ENCODE assay signal across 25 cellular contexts in the genomic region with DNA sequence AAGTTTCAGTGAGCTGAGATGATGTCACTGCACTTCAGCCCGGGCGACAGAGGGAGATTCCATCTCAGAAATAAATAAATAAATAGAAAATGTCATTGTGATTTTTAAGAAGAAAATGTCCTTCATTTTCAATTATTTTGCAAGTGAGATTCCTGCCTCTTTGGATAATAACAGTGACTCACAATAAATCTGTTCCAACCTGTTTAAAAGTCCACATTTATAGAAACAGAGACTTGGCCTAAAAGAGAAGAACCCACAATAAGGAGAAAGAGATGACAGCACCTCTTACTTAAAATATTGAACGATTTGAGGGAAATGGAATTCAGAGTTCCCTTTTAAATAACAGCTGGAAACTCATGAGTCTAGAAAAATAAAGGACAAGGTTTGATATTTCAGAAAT.
DNase-seq lines count a peak whose midpoint lies in the region; ATAC-seq, FAIRE-seq and TF ChIP-seq lines count a peak whose summit lies in the region.
"Had no signal": no experiment of that assay in that cellular context is flagged by ENCODE, and none has a peak within 500 bp of the region (broad histone marks: within the 10 kb centered on the region; RNA-seq: fewer than 3 reads in every experiment).

No MANE protein-coding gene starts in this region.

- H4K20me1 ChIP-seq in mammary epithelial cell (ENCODE audit: insufficient read depth, low read length) = no peaks in the 10 kb centered on the region
- H4K20me1 ChIP-seq in PC-9 (ENCODE audit: insufficient read depth) = no peaks in the 10 kb centered on the region
- H4K20me1 ChIP-seq: BLaER1 had no signal

- H3K4me1 Mint-ChIP-seq in MCF 10A (ENCODE audit: insufficient read depth, unreplicated experiment) = peaks cover 4% of the 10 kb centered on the region
- H3K4me1 Mint-ChIP-seq: B cell; CD14-positive monocyte; CD8-positive, alpha-beta memory T cell had no signal

- no peak overlapping the region for H3K27ac Mint-ChIP-seq in MCF 10A (ENCODE audit: low read depth, unreplicated experiment)
- H3K27ac Mint-ChIP-seq: B cell; CD14-positive monocyte; CD4-positive, alpha-beta T cell; CD8-positive, alpha-beta memory T cell had no signal

- no peak overlapping the region for H3K27ac ChIP-seq in mammary epithelial cell (ENCODE audit: insufficient read depth, low read depth, low read length)
- peak overlapping the region; percentile 3 for H3K27ac ChIP-seq in foreskin keratinocyte
- H3K27ac ChIP-seq in PC-9 = no peak overlapping the region
- H3K27ac ChIP-seq: 22Rv1, BLaER1, GM23248 had no signal

- intact Hi-C loops in mammary epithelial cell (cut with micrococcal nuclease) (no loop called here), MCF 10A (cut with micrococcal nuclease) (no loop called here), PC-9 (cut with micrococcal nuclease; ENCODE audit: unreplicated experiment) (no loop called here)

- H3K79me2 ChIP-seq in mammary epithelial cell (ENCODE audit: insufficient read depth, low read length) (no peaks in the 10 kb centered on the region), PC-9 (ENCODE audit: low read depth) (no peaks in the 10 kb centered on the region)

- WGBS in mammary epithelial cell (ENCODE audit: low coverage, missing lambda C conversion rate) = 20% methylated on average over 3 of the region's 3 CpGs

- ATAC-seq in foreskin keratinocyte (peak; percentile 77), GM19351 (IDR thresholded peaks at IDR 0.05; ENCODE audit: unreplicated experiment) (no peak)

- TF ChIP-seq CTCF in mammary epithelial cell (conservative IDR thresholded peaks at IDR 0.05 in 1 of 2, IDR thresholded peaks at IDR 0.05 in 1 of 2; ENCODE audit: extremely low read depth in 1 of 2, insufficient read depth in 1 of 2, low read depth in 1 of 2, low read length in 2 of 2) = no peak
- no peak for TF ChIP-seq CTCF in MCF 10A (IDR thresholded peaks at IDR 0.05; ENCODE audit: unreplicated experiment)
- no peak for TF ChIP-seq CTCF in bronchial epithelial cell (IDR thresholded peaks at IDR 0.05; ENCODE audit: insufficient read depth, low read length, severe bottlenecking)
- TF ChIP-seq CTCF in foreskin keratinocyte (conservative IDR thresholded peaks at IDR 0.05) = no peak
- TF ChIP-seq CTCF in PC-9 (conservative IDR thresholded peaks at IDR 0.05) = no peak

- FAIRE-seq in bronchial epithelial cell (lab: Jason Lieb, UNC) = no peak
- FAIRE-seq: A204.1, GM12891, GM18507, H1 had no signal

- H2AFZ ChIP-seq in mammary epithelial cell (ENCODE audit: low read depth, low read length) (no peak overlapping the region), PC-9 (no peak overlapping the region)
- H2AFZ ChIP-seq: GM23248 had no signal

- no peak overlapping the region for H3K4me3 ChIP-seq in mammary epithelial cell (replicated peaks in 1 of 3; ENCODE audit: insufficient read depth in 1 of 3, low read depth in 2 of 3, low read length in 3 of 3)
- no peak overlapping the region for H3K4me3 ChIP-seq in bronchial epithelial cell (ENCODE audit: low read depth, low read length)
- no peak overlapping the region for H3K4me3 ChIP-seq in PC-9
- H3K4me3 ChIP-seq: BLaER1, GM23248 had no signal

- H3K27me3 Mint-ChIP-seq in MCF 10A (ENCODE audit: insufficient read depth, unreplicated experiment) = no peaks in the 10 kb centered on the region
- H3K27me3 Mint-ChIP-seq: B cell; CD4-positive, alpha-beta T cell; CD8-positive, alpha-beta memory T cell had no signal

- peak overlapping the region; percentile 31 for H3K4me2 ChIP-seq in mammary epithelial cell (ENCODE audit: insufficient read depth, low read depth, low read length)
- H3K4me2 ChIP-seq in PC-9 = no peak overlapping the region
- H3K4me2 ChIP-seq: BLaER1 had no signal

- no peaks in the 10 kb centered on the region for H3K9me3 Mint-ChIP-seq in MCF 10A (ENCODE audit: unreplicated experiment)
- H3K9me3 Mint-ChIP-seq: CD4-positive, alpha-beta T cell; CD8-positive, alpha-beta memory T cell had no signal

- H3K4me1 ChIP-seq in mammary epithelial cell (ENCODE audit: insufficient read depth, low read length) (peaks cover 6% of the 10 kb centered on the region), foreskin keratinocyte (peaks cover 11% of the 10 kb centered on the region), PC-9 (replicated peaks; ENCODE audit: insufficient read depth) (no peaks in the 10 kb centered on the region)

- H3K36me3 Mint-ChIP-seq in MCF 10A (ENCODE audit: insufficient read depth, unreplicated experiment) = no peaks in the 10 kb centered on the region
- H3K36me3 Mint-ChIP-seq: CD14-positive monocyte; CD8-positive, alpha-beta memory T cell had no signal

- DNase-seq in mammary epithelial cell = peak; percentile 54
- no peak for DNase-seq in MCF 10A (ENCODE audit: unreplicated experiment)
- peak; percentile 74 for DNase-seq in bronchial epithelial cell (ENCODE audit: low read depth)
- peak; percentile 49 to 75 for DNase-seq in foreskin keratinocyte
- no peak for DNase-seq in globus pallidus (ENCODE audit: low spot score)
- DNase-seq in PC-9 = no peak
- DNase-seq: Calu3; CD4-positive, alpha-beta T cell; CD8-positive, alpha-beta memory T cell; COR-L47; DMS53; DMS79 treated with DMSO at 0.1 percent for 48 hours; GF-D8; GM23248; H7; HCEC 1CT had no signal

- in situ Hi-C loops in mammary epithelial cell (cut with MboI; ENCODE audit: low sequenced_read_pairs in 2 of 2) = no loop called here

- POLR2A ChIA-PET in MCF 10A (lab: Yijun Ruan, JAX) (interaction anchor here (0.6 to 0.8 kb wide), 3 partner anchors 8 to 285 kb away, joined by 3 to 4 read pairs (median 3); no protein-coding TSS in a partner anchor), PC-9 (lab: Charles Lee; ENCODE audit: unreplicated experiment) (no interaction called here)

- no peak overlapping the region for H3K4me3 Mint-ChIP-seq in MCF 10A (ENCODE audit: unreplicated experiment)
- H3K4me3 Mint-ChIP-seq: B cell; CD14-positive monocyte; CD4-positive, alpha-beta T cell; CD8-positive, alpha-beta memory T cell had no signal

- BruUV-seq in mammary epithelial cell (replicated peaks; lab: Mats Ljungman, UMichigan) (no TSS peak), MCF 10A (replicated peaks; lab: Mats Ljungman, UMichigan) (no TSS peak), PC-9 (replicated peaks; lab: Mats Ljungman, UMichigan) (no TSS peak)

- H3K9me3 ChIP-seq in mammary epithelial cell (replicated peaks; ENCODE audit: insufficient read depth, low read length) (no peaks in the 10 kb centered on the region), PC-9 (ENCODE audit: insufficient read depth, low read depth) (no peaks in the 10 kb centered on the region)
- H3K9me3 ChIP-seq: BLaER1 had no signal

- H3K36me3 ChIP-seq in mammary epithelial cell (ENCODE audit: insufficient read depth, low read length) (no peaks in the 10 kb centered on the region), bronchial epithelial cell (ENCODE audit: control insufficient read depth, insufficient read depth, low read length) (no peaks in the 10 kb centered on the region), PC-9 (ENCODE audit: low read depth) (no peaks in the 10 kb centered on the region)
- H3K36me3 ChIP-seq: BLaER1 had no signal

- CTCF ChIA-PET in mammary epithelial cell (lab: Charles Lee; ENCODE audit: low non-redundant PET) = interaction anchor here (0.6 kb wide), 1 partner anchor 459 kb away, joined by 16 read pairs; no protein-coding TSS in a partner anchor
- CTCF ChIA-PET in MCF 10A (lab: Yijun Ruan, JAX) = interaction anchor here (1.2 kb wide), 1 partner anchor 35 kb away, joined by 3 read pairs; no protein-coding TSS in a partner anchor
- CTCF ChIA-PET in PC-9 (lab: Charles Lee) = no interaction called here

- H3K27me3 ChIP-seq in mammary epithelial cell (ENCODE audit: insufficient read depth, low read length) (no peaks in the 10 kb centered on the region), bronchial epithelial cell (ENCODE audit: control insufficient read depth, insufficient read depth, low read length) (no peaks in the 10 kb centered on the region), foreskin keratinocyte (no peaks in the 10 kb centered on the region), PC-9 (ENCODE audit: insufficient read depth, low read depth) (no peaks in the 10 kb centered on the region)
- H3K27me3 ChIP-seq: BLaER1 had no signal

- 0 out of 2 replicates have a peak, but pooled peaks cover 3% of the 10 kb centered on the region for H3K9me2 ChIP-seq in PC-9 (ENCODE audit: insufficient read depth)

- dilution Hi-C loops in mammary epithelial cell (cut with HindIII; ENCODE audit: low sequenced_read_pairs) = no loop called here

- no peak overlapping the region for H3K9ac ChIP-seq in mammary epithelial cell (ENCODE audit: insufficient read depth, low read length)
- H3K9ac ChIP-seq: BLaER1, GM23248 had no signal

- no peaks in the 10 kb centered on the region for H3F3A ChIP-seq in PC-9 (ENCODE audit: insufficient read depth, low read depth)

Comparison
In these comparisons a context has a peak if more than half of its experiments do, and no peak if none do; other contexts are left out.
1. DNase-seq: peak in mammary epithelial cell (single experiment), bronchial epithelial cell (single experiment) and foreskin keratinocyte (2 of 2); none in MCF 10A (single experiment), globus pallidus (single experiment) and PC-9 (0 of 2).